ENCODE assay signal across 8 cellular contexts in genomic region chr1:94045465-94046056, GRCh38.
DNase-seq lines count a peak whose midpoint lies in the region; ATAC-seq lines count a peak whose summit lies in the region.

No MANE protein-coding gene starts in this region.

- H3K4me1 ChIP-seq in HUES6 (ENCODE audit: control insufficient read depth, insufficient read depth, low read length) (peaks cover 21% of the 10 kb centered on the region), skeletal muscle tissue (ENCODE audit: control insufficient read depth in 3 of 3, insufficient read depth in 3 of 3, low read length in 3 of 3) (peaks cover 14 to 34% (median 22%) of the 10 kb centered on the region in 3 donors)

- peak overlapping the region; percentile 12; the same call in 1 of the 2 replicates for H3K4me3 ChIP-seq in HUES6 (ENCODE audit: low read depth, low read length)
- H3K4me3 ChIP-seq in skeletal muscle tissue (ENCODE audit: low read length in 3 of 3), result peak overlapping the region in 2 of 3 donors; percentile 38 to 67

- H3K36me3 ChIP-seq in HUES6 (ENCODE audit: control insufficient read depth, insufficient read depth, low read length), result no peaks in the 10 kb centered on the region
- no peaks in the 10 kb centered on the region for H3K36me3 ChIP-seq in skeletal muscle tissue (ENCODE audit: control insufficient read depth in 3 of 3, insufficient read depth in 3 of 3, low read length in 3 of 3)

- DNase-seq in GM04504 (ENCODE audit: low read depth), result peak; percentile 85
- peak; percentile 83 for DNase-seq in SW480 (ENCODE audit: low spot score)
- peak in 44 of 61 donors; percentile 7 to 78 (median 31) for DNase-seq in caudate nucleus (lab: John Stamatoyannopoulos, UW)
- peak; percentile 58 for DNase-seq in inferior parietal cortex (ENCODE audit: extremely low spot score)
- DNase-seq in NCI-H2029 (lab: John Stamatoyannopoulos, UW), result no peak

- H3K9ac ChIP-seq in HUES6 (ENCODE audit: low read length), result no peak overlapping the region
- H3K9ac ChIP-seq in skeletal muscle tissue (ENCODE audit: low read depth in 1 of 3, low read length in 3 of 3), result peak overlapping the region in 1 of 3 donors; percentile 16

- H3K27ac ChIP-seq in HUES6 (ENCODE audit: low read depth, low read length), result no peak overlapping the region
- H3K27ac ChIP-seq in caudate nucleus (ENCODE audit: low read depth, low read length), result peak overlapping the region; percentile 76
- peak overlapping the region; percentile 64 for H3K27ac ChIP-seq in skeletal muscle tissue (ENCODE audit: low read depth, low read length)

- no peak for ATAC-seq in HG03196 (IDR thresholded peaks at IDR 0.05; ENCODE audit: unreplicated experiment)

- H3K27me3 ChIP-seq in HUES6 (ENCODE audit: control insufficient read depth, insufficient read depth, low read length), result no peaks in the 10 kb centered on the region
- no peaks in the 10 kb centered on the region for H3K27me3 ChIP-seq in skeletal muscle tissue (ENCODE audit: control insufficient read depth in 3 of 3, insufficient read depth in 3 of 3, low read length in 3 of 3)

- H3K9me3 ChIP-seq in HUES6 (ENCODE audit: control insufficient read depth, insufficient read depth, low read depth, low read length) (no peaks in the 10 kb centered on the region), skeletal muscle tissue (ENCODE audit: control insufficient read depth in 3 of 3, low read length in 3 of 3) (no peaks in the 10 kb centered on the region)
